In the genomic region with DNA sequence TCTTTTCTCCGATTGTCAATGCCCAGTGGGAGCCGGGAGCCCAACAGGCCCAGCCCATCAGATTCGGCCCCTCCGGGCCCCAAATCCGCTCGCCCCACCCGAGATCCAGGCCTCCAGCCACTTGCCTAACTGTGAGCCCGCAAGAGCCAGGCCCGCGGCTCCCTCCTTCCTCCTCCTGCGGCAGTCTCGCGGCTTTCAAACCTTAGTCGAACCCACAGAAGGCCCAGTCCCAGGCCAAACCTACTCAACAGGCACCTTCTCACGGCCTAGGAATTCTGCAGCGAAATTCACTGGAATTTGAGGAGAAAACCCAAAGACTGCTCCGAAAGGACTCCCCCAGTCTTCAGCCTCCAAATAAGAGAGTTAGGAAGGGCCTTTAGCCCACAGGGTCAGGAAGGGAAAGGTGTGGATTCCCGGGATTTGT, we compare ENCODE assay signal across 19 cellular contexts. TPM values are rescaled to one million over a fixed set of nuclear protein-coding genes. Genes with fewer than 3 reads are reported as not detected.
DNase-seq lines count a peak whose midpoint lies in the region; ATAC-seq and TF ChIP-seq lines count a peak whose summit lies in the region.
"Had no signal": no experiment of that assay in that cellular context is flagged by ENCODE, and none has a peak within 500 bp of the region (broad histone marks: within the 10 kb centered on the region; RNA-seq: fewer than 3 reads in every experiment).

No MANE protein-coding gene starts in this region.

- H3K4me1 ChIP-seq in HUES48 (ENCODE audit: control insufficient read depth, insufficient read depth, low read length) (peaks cover 59% of the 10 kb centered on the region), endodermal cell (ENCODE audit: control insufficient read depth, insufficient read depth, low read length) (peaks cover 8% of the 10 kb centered on the region)

- H3K9ac ChIP-seq in HUES48 (ENCODE audit: low read depth, low read length): no peak overlapping the region
- no peak overlapping the region for H3K9ac ChIP-seq in endodermal cell (ENCODE audit: extremely low read depth, low read length, poor library complexity, severe bottlenecking)

- H3K36me3 Mint-ChIP-seq in endodermal cell (ENCODE audit: low read depth) (no peaks in the 10 kb centered on the region), naive B cell (peaks cover 6 to 35% of the 10 kb centered on the region in 2 donors)

- H3K36me3 ChIP-seq in HUES48 (ENCODE audit: control insufficient read depth, insufficient read depth, low read length) (no peaks in the 10 kb centered on the region), endodermal cell (ENCODE audit: control insufficient read depth, insufficient read depth, low read length) (no peaks in the 10 kb centered on the region)
- H3K36me3 ChIP-seq: tibial nerve had no signal

- H3K4me3 Mint-ChIP-seq in endodermal cell (peak overlapping the region; percentile 52), naive B cell (peak overlapping the region in 5 of 8 donors; percentile 35 to 58 (median 49))

- no peak for ATAC-seq in naive B cell (ENCODE audit: low read depth in 2 of 2)
- no peak for ATAC-seq in GM19328 (IDR thresholded peaks at IDR 0.05; ENCODE audit: unreplicated experiment)
- ATAC-seq: activated CD8-positive, alpha-beta T cell treated with anti-CD3 and anti-CD28 coated beads, Interleukin-2, amount 10 ng/mL, durations not matched to agents 7 days and 5 days; sciatic nerve had no signal

- H3K27me3 ChIP-seq in HUES48 (ENCODE audit: control insufficient read depth, insufficient read depth, low read length) (peaks cover 100% of the 10 kb centered on the region), endodermal cell (ENCODE audit: control insufficient read depth, insufficient read depth, low read length, poor library complexity, severe bottlenecking) (peaks cover 100% of the 10 kb centered on the region)

- TF ChIP-seq CTCF in endodermal cell (conservative IDR thresholded peaks at IDR 0.05): no peak

- H3K4me1 Mint-ChIP-seq in endodermal cell (peaks cover 49% of the 10 kb centered on the region), naive B cell (peaks cover 19 to 43% (median 26%) of the 10 kb centered on the region in 3 donors)

- H3K27me3 Mint-ChIP-seq in endodermal cell (ENCODE audit: insufficient read depth) (peaks cover 100% of the 10 kb centered on the region), naive B cell (peaks cover 53 to 99% (median 95%) of the 10 kb centered on the region in 3 donors)

- no peak overlapping the region for H3K27ac Mint-ChIP-seq in endodermal cell
- peak overlapping the region in 4 of 6 donors; percentile 13 to 96 (median 59) for H3K27ac Mint-ChIP-seq in naive B cell
- H3K27ac Mint-ChIP-seq: activated CD8-positive, alpha-beta T cell treated with anti-CD3 and anti-CD28 coated beads, Interleukin-2, amount 10 ng/mL, durations not matched to agents 7 days and 5 days; dendritic cell treated with granulocyte-macrophage colony-stimulating factor and Interleukin-4, amounts not matched to agents 40 ng/mL and 50 ng/mL, for 4 days had no signal

- 8% methylated on average over 6 to 18 of the region's 18 CpGs for whole genome bisulfite sequencing in endodermal cell (ENCODE audit: insufficient coverage in 1 of 2, insufficient read length in 1 of 2), 2 experiments

- H3K27ac ChIP-seq in HUES48 (ENCODE audit: low read depth, low read length) (peak overlapping the region; percentile 85), endodermal cell (ENCODE audit: low read depth, low read length) (no peak overlapping the region)
- H3K27ac ChIP-seq: tibial nerve had no signal

- peak; percentile 23 for DNase-seq in COLO668 (lab: John Stamatoyannopoulos, UW; ENCODE audit: unreplicated experiment)
- peak; percentile 83 for DNase-seq in endodermal cell
- no peak for DNase-seq in naive B cell
- no peak for DNase-seq in hepatic stellate cell (ENCODE audit: low spot score)
- DNase-seq in GM03348 (ENCODE audit: low spot score): no peak
- DNase-seq in NCI-H69 (lab: John Stamatoyannopoulos, UW): no peak
- DNase-seq: activated CD8-positive, alpha-beta T cell treated with anti-CD3 and anti-CD28 coated beads, Interleukin-2, amount 10 ng/mL, durations not matched to agents 7 days and 5 days; activated gamma-delta T cell; DMS 273 treated with DMSO at 0.1 percent for 48 hours; hippocampal formation; NCI-H146; NCI-H446 treated with DMSO at 0.1 percent for 48 hours; stimulated activated CD4-positive, alpha-beta T cell treated with anti-CD3 and anti-CD28 coated beads, Interleukin-2, amount 100 ng/mL, for 48 hours; stimulated activated CD8-positive, alpha-beta memory T cell treated with anti-CD3 and anti-CD28 coated beads, Interleukin-4, amount 100 ng/mL, for 48 hours had no signal

- H3K9me3 Mint-ChIP-seq in endodermal cell (no peaks in the 10 kb centered on the region), naive B cell (peaks cover 4 to 43% (median 24%) of the 10 kb centered on the region in 7 donors)
- H3K9me3 Mint-ChIP-seq: dendritic cell treated with granulocyte-macrophage colony-stimulating factor and Interleukin-4, amounts not matched to agents 40 ng/mL and 50 ng/mL, for 4 days had no signal

- peak overlapping the region; percentile 48; the same call in 1 of the 2 replicates for H3K4me3 ChIP-seq in HUES48 (ENCODE audit: low read depth, low read length)
- no peak overlapping the region for H3K4me3 ChIP-seq in endodermal cell (ENCODE audit: low read length)

- H3K9me3 ChIP-seq in HUES48 (ENCODE audit: control insufficient read depth, insufficient read depth, low read length): no peaks in the 10 kb centered on the region
- no peaks in the 10 kb centered on the region for H3K9me3 ChIP-seq in endodermal cell (ENCODE audit: control insufficient read depth, low read length)
- H3K9me3 ChIP-seq: tibial nerve had no signal

RNA-seq across cellular contexts. Expression of a gene that starts 2.8 kb away (rescaled TPM):
- under 1 TPM; 0.51 to 0.69 TPM for total RNA-seq in endodermal cell
- polyA plus RNA-seq in endodermal cell (2013, experiment 1 of 2): 39.2 TPM
- 32.0 TPM for polyA plus RNA-seq in endodermal cell (2013, experiment 2 of 2)
- polyA plus RNA-seq in naive B cell (ENCODE audit: low read depth in 6 of 6): not detected
- total RNA-seq: activated CD8-positive, alpha-beta T cell treated with anti-CD3 and anti-CD28 coated beads, Interleukin-2, amount 10 ng/mL, durations not matched to agents 7 days and 5 days had no signal

Comparison
In these comparisons a context has a peak if more than half of its experiments do, and no peak if none do; other contexts are left out.
1. DNase-seq: peak in COLO668 (single experiment) and endodermal cell (single experiment); none in naive B cell (single experiment), hepatic stellate cell (single experiment), GM03348 (single experiment) and NCI-H69 (single experiment).